ENCODE assay signal across 17 cellular contexts in genomic region chrX:85922821-85923220, GRCh38.
DNase-seq lines count a peak whose midpoint lies in the region; ATAC-seq and TF ChIP-seq lines count a peak whose summit lies in the region.
"Had no signal": no experiment of that assay in that cellular context is flagged by ENCODE, and none has a peak within 500 bp of the region (broad histone marks: within the 10 kb centered on the region; RNA-seq: fewer than 3 reads in every experiment).

No MANE protein-coding gene starts in this region.

- POLR2A ChIA-PET in activated CD4-positive, alpha-beta memory T cell treated with anti-CD3 and anti-CD28 coated beads for 36 hours (lab: Charles Lee) = no interaction called here
- POLR2A ChIA-PET in activated CD4-positive, alpha-beta memory T cell treated with anti-CD3 and anti-CD28 coated beads, Interleukin-2, amount 10 ng/mL, durations not matched to agents 7 days and 5 days (lab: Charles Lee) = no interaction called here

- no peak overlapping the region for H3K4me3 ChIP-seq in coronary artery
- H3K4me3 ChIP-seq: A549, spleen, transverse colon had no signal

- H3K4me3 Mint-ChIP-seq in activated CD4-positive, alpha-beta memory T cell treated with anti-CD3 and anti-CD28 coated beads for 36 hours = no peak overlapping the region
- H3K4me3 Mint-ChIP-seq in activated CD4-positive, alpha-beta memory T cell treated with anti-CD3 and anti-CD28 coated beads, Interleukin-2, amount 10 ng/mL, durations not matched to agents 7 days and 5 days = no peak overlapping the region
- H3K4me3 Mint-ChIP-seq in chondrocyte (ENCODE audit: unreplicated experiment) = no peak overlapping the region
- H3K4me3 Mint-ChIP-seq: activated CD8-positive, alpha-beta memory T cell treated with anti-CD3 and anti-CD28 coated beads, Interleukin-2, amount 10 ng/mL, durations not matched to agents 7 days and 5 days; activated naive CD8-positive, alpha-beta T cell treated with anti-CD3 and anti-CD28 coated beads, Interleukin-2, amount 50 U/mL, for 24 hours had no signal

- peak; percentile 7 for DNase-seq in activated CD4-positive, alpha-beta memory T cell treated with anti-CD3 and anti-CD28 coated beads for 36 hours
- no peak for DNase-seq in activated CD4-positive, alpha-beta memory T cell treated with anti-CD3 and anti-CD28 coated beads, Interleukin-2, amount 10 ng/mL, durations not matched to agents 7 days and 5 days
- DNase-seq in RKO (ENCODE audit: low spot score) (peak; percentile 79), fibroblast of peridontal ligament (ENCODE audit: extremely low read depth) (peak; percentile 85), stromal cell of bone marrow (ENCODE audit: low read depth) (peak; percentile 69), chondrocyte (ENCODE audit: low spot score) (no peak), coronary artery (ENCODE audit: low spot score) (no peak)
- DNase-seq: activated CD8-positive, alpha-beta memory T cell treated with anti-CD3 and anti-CD28 coated beads, Interleukin-2, amount 10 ng/mL, durations not matched to agents 7 days and 5 days; activated naive CD8-positive, alpha-beta T cell treated with anti-CD3 and anti-CD28 coated beads, Interleukin-2, amount 50 U/mL, for 24 hours; DMS79; NCI-H1417 treated with DMSO at 0.1 percent for 48 hours; NCI-H69; spleen; transverse colon had no signal

- no peak overlapping the region for H3K27ac Mint-ChIP-seq in activated CD4-positive, alpha-beta memory T cell treated with anti-CD3 and anti-CD28 coated beads for 36 hours
- no peak overlapping the region for H3K27ac Mint-ChIP-seq in activated CD4-positive, alpha-beta memory T cell treated with anti-CD3 and anti-CD28 coated beads, Interleukin-2, amount 10 ng/mL, durations not matched to agents 7 days and 5 days
- no peak overlapping the region for H3K27ac Mint-ChIP-seq in chondrocyte (ENCODE audit: unreplicated experiment)
- H3K27ac Mint-ChIP-seq: activated CD8-positive, alpha-beta memory T cell treated with anti-CD3 and anti-CD28 coated beads, Interleukin-2, amount 10 ng/mL, durations not matched to agents 7 days and 5 days; activated naive CD8-positive, alpha-beta T cell treated with anti-CD3 and anti-CD28 coated beads, Interleukin-2, amount 50 U/mL, for 24 hours had no signal

- no peak for ATAC-seq in GM19328 (IDR thresholded peaks at IDR 0.05; ENCODE audit: unreplicated experiment)
- ATAC-seq: A549; activated CD8-positive, alpha-beta memory T cell treated with anti-CD3 and anti-CD28 coated beads, Interleukin-2, amount 10 ng/mL, durations not matched to agents 7 days and 5 days; activated naive CD8-positive, alpha-beta T cell treated with anti-CD3 and anti-CD28 coated beads, Interleukin-2, amount 50 U/mL, for 24 hours; Right ventricle myocardium inferior had no signal

- no peaks in the 10 kb centered on the region for H3K27me3 Mint-ChIP-seq in activated CD4-positive, alpha-beta memory T cell treated with anti-CD3 and anti-CD28 coated beads for 36 hours
- no peaks in the 10 kb centered on the region for H3K27me3 Mint-ChIP-seq in activated CD4-positive, alpha-beta memory T cell treated with anti-CD3 and anti-CD28 coated beads, Interleukin-2, amount 10 ng/mL, durations not matched to agents 7 days and 5 days
- H3K27me3 Mint-ChIP-seq in chondrocyte (ENCODE audit: low read depth) = no peaks in the 10 kb centered on the region
- H3K27me3 Mint-ChIP-seq: activated CD8-positive, alpha-beta memory T cell treated with anti-CD3 and anti-CD28 coated beads, Interleukin-2, amount 10 ng/mL, durations not matched to agents 7 days and 5 days; activated naive CD8-positive, alpha-beta T cell treated with anti-CD3 and anti-CD28 coated beads, Interleukin-2, amount 50 U/mL, for 24 hours had no signal

- intact Hi-C loops in activated CD4-positive, alpha-beta memory T cell treated with anti-CD3 and anti-CD28 coated beads for 36 hours (cut with micrococcal nuclease) = no loop called here

- TF ChIP-seq CTCF in chondrocyte (IDR thresholded peaks at IDR 0.05) = no peak
- TF ChIP-seq CTCF in coronary artery (IDR thresholded peaks at IDR 0.05) = no peak

- CTCF ChIA-PET in activated CD4-positive, alpha-beta memory T cell treated with anti-CD3 and anti-CD28 coated beads for 36 hours (lab: Charles Lee) = no interaction called here
- CTCF ChIA-PET in activated CD4-positive, alpha-beta memory T cell treated with anti-CD3 and anti-CD28 coated beads, Interleukin-2, amount 10 ng/mL, durations not matched to agents 7 days and 5 days (lab: Charles Lee) = no interaction called here

- H3K9me3 Mint-ChIP-seq in activated CD4-positive, alpha-beta memory T cell treated with anti-CD3 and anti-CD28 coated beads for 36 hours = no peaks in the 10 kb centered on the region
- no peaks in the 10 kb centered on the region for H3K9me3 Mint-ChIP-seq in activated CD4-positive, alpha-beta memory T cell treated with anti-CD3 and anti-CD28 coated beads, Interleukin-2, amount 10 ng/mL, durations not matched to agents 7 days and 5 days
- peaks cover 2% of the 10 kb centered on the region for H3K9me3 Mint-ChIP-seq in chondrocyte (ENCODE audit: low read depth)
- H3K9me3 Mint-ChIP-seq: activated naive CD8-positive, alpha-beta T cell treated with anti-CD3 and anti-CD28 coated beads, Interleukin-2, amount 50 U/mL, for 24 hours had no signal

- no peak overlapping the region for H3K27ac ChIP-seq in coronary artery
- H3K27ac ChIP-seq: A549, spleen, transverse colon had no signal

- H3K4me1 Mint-ChIP-seq in activated CD4-positive, alpha-beta memory T cell treated with anti-CD3 and anti-CD28 coated beads for 36 hours (ENCODE audit: low read depth) = peaks cover 15% of the 10 kb centered on the region
- no peaks in the 10 kb centered on the region for H3K4me1 Mint-ChIP-seq in activated CD4-positive, alpha-beta memory T cell treated with anti-CD3 and anti-CD28 coated beads, Interleukin-2, amount 10 ng/mL, durations not matched to agents 7 days and 5 days
- H3K4me1 Mint-ChIP-seq in chondrocyte (ENCODE audit: low read depth) = peaks cover 31% of the 10 kb centered on the region

- H3K36me3 Mint-ChIP-seq in activated CD4-positive, alpha-beta memory T cell treated with anti-CD3 and anti-CD28 coated beads for 36 hours = peaks cover 11% of the 10 kb centered on the region
- H3K36me3 Mint-ChIP-seq in activated CD4-positive, alpha-beta memory T cell treated with anti-CD3 and anti-CD28 coated beads, Interleukin-2, amount 10 ng/mL, durations not matched to agents 7 days and 5 days (ENCODE audit: low read depth) = peaks cover 4% of the 10 kb centered on the region
- no peaks in the 10 kb centered on the region for H3K36me3 Mint-ChIP-seq in chondrocyte (ENCODE audit: low read depth)

Comparison
In these comparisons a context has a peak if more than half of its experiments do, and no peak if none do; other contexts are left out.
1. DNase-seq: peak in activated CD4-positive, alpha-beta memory T cell treated with anti-CD3 and anti-CD28 coated beads for 36 hours (single experiment), RKO (single experiment), fibroblast of peridontal ligament (single experiment) and stromal cell of bone marrow (single experiment); none in activated CD4-positive, alpha-beta memory T cell treated with anti-CD3 and anti-CD28 coated beads, Interleukin-2, amount 10 ng/mL, durations not matched to agents 7 days and 5 days (single experiment), chondrocyte (single experiment) and coronary artery (single experiment).